8 cellular contexts compared by ENCODE assay signal in genomic region chr4:85756938-85757337, GRCh38.
A peak's percentile ranks its signal among the peaks of the same experiment; 100 is the strongest.
DNase-seq lines count a peak whose midpoint lies in the region; ATAC-seq and TF ChIP-seq lines count a peak whose summit lies in the region.

No MANE protein-coding gene starts in this region.

- no peaks in the 10 kb centered on the region for H3K79me2 ChIP-seq in PC-9 (ENCODE audit: low read depth)

- intact Hi-C loops in Right ventricle myocardium superior (cut with DNase I) (loop anchor here (10.0 kb wide), 1 partner anchor 288 kb away; no protein-coding TSS in a partner anchor), cardiac septum (cut with DNase I) (loop anchor here (5.0 to 10.0 kb wide), 3 partner anchors 40 to 288 kb away; no protein-coding TSS in a partner anchor), PC-9 (cut with micrococcal nuclease; ENCODE audit: unreplicated experiment) (loop anchor here (1.0 kb wide), 1 partner anchor 212 kb away; no protein-coding TSS in a partner anchor)

- ATAC-seq in Right ventricle myocardium superior (ENCODE audit: poor library complexity) = peak; percentile 73
- ATAC-seq in HG03196 (IDR thresholded peaks at IDR 0.05; ENCODE audit: unreplicated experiment) = no peak

- no peak overlapping the region for H3K27ac ChIP-seq in PC-9

- no peaks in the 10 kb centered on the region for H3K36me3 ChIP-seq in PC-9 (ENCODE audit: low read depth)

- peak; percentile 50 for TF ChIP-seq CTCF in PC-9 (conservative IDR thresholded peaks at IDR 0.05)

- no peaks in the 10 kb centered on the region for H3K4me1 ChIP-seq in PC-9 (replicated peaks; ENCODE audit: insufficient read depth)

- H3K4me2 ChIP-seq in PC-9 = no peak overlapping the region

- no TSS peak for BruUV-seq in PC-9 (replicated peaks; lab: Mats Ljungman, UMichigan)

- POLR2A ChIA-PET in PC-9 (lab: Charles Lee; ENCODE audit: unreplicated experiment) = no interaction called here

- CTCF ChIA-PET in PC-9 (lab: Charles Lee) = no interaction called here

- H2AFZ ChIP-seq in PC-9 = no peak overlapping the region

- H4K20me1 ChIP-seq in PC-9 (ENCODE audit: insufficient read depth) = no peaks in the 10 kb centered on the region

- no peak for DNase-seq in Right ventricle myocardium superior
- no peak for DNase-seq in cardiac septum (ENCODE audit: low spot score)
- no peak for DNase-seq in PC-9
- DNase-seq in germinal center (ENCODE audit: low spot score) = peak; percentile 6
- no peak for DNase-seq in NCI-H774 (lab: John Stamatoyannopoulos, UW)
- DNase-seq in foreskin melanocyte = no peak
- DNase-seq in CD1c-positive myeloid dendritic cell (ENCODE audit: extremely low spot score) = no peak

- no peaks in the 10 kb centered on the region for H3K9me3 ChIP-seq in PC-9 (ENCODE audit: insufficient read depth, low read depth)

- H3K9me2 ChIP-seq in PC-9 (ENCODE audit: insufficient read depth) = no peaks in the 10 kb centered on the region

- H3F3A ChIP-seq in PC-9 (ENCODE audit: insufficient read depth, low read depth) = no peaks in the 10 kb centered on the region

- H3K4me3 ChIP-seq in PC-9 = no peak overlapping the region

- no peaks in the 10 kb centered on the region for H3K27me3 ChIP-seq in PC-9 (ENCODE audit: insufficient read depth, low read depth)
